In the genomic region with DNA sequence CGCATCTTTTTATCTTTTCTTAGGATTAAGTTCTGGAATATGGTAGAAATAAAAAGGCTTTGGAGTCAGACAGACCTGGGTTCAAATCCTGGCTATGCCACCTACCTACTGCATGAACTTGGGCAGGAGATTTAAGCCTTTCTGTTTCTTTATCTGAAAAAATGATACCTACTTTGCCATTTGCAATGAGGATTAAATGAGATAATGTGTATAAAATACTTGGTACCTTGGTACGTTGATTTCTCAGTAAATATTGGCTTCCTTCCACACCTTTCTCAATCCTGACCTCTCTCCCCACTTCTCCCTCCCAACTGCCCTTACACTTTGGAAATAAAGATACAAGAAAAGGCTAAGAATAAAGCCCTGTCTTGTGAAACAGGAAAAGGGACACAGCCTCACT, we compare ENCODE assay signal across 15 cellular contexts.
DNase-seq lines count a peak whose midpoint lies in the region; ATAC-seq and TF ChIP-seq lines count a peak whose summit lies in the region.
"Had no signal": no experiment of that assay in that cellular context is flagged by ENCODE, and none has a peak within 500 bp of the region (broad histone marks: within the 10 kb centered on the region; RNA-seq: fewer than 3 reads in every experiment).

No MANE protein-coding gene starts in this region.

- H3K4me1 ChIP-seq in GM23338 (ENCODE audit: insufficient read depth) (no peaks in the 10 kb centered on the region), neural progenitor cell (peaks cover 14% of the 10 kb centered on the region)
- H3K4me1 ChIP-seq: BLaER1, HAP-1 had no signal

- H3K9me3 Mint-ChIP-seq in GM23338 (no peaks in the 10 kb centered on the region), neural progenitor cell (no peaks in the 10 kb centered on the region)

- H3F3A ChIP-seq in GM23338 (replicated peaks; ENCODE audit: low read depth) (no peaks in the 10 kb centered on the region), neural progenitor cell (ENCODE audit: low read depth) (peaks cover 4% of the 10 kb centered on the region)

- H3K36me3 ChIP-seq in GM23338 (ENCODE audit: insufficient read depth), result no peaks in the 10 kb centered on the region
- H3K36me3 ChIP-seq in neural progenitor cell, result no peaks in the 10 kb centered on the region
- H3K36me3 ChIP-seq: BLaER1, HAP-1 had no signal

- H4K20me1 ChIP-seq in GM23338 (replicated peaks; ENCODE audit: insufficient read depth), result no peaks in the 10 kb centered on the region
- H4K20me1 ChIP-seq in neural progenitor cell (ENCODE audit: low read depth), result peaks cover 4% of the 10 kb centered on the region
- H4K20me1 ChIP-seq: BLaER1 had no signal

- H3K4me3 Mint-ChIP-seq in GM23338, result no peak overlapping the region
- peak overlapping the region; percentile 21 for H3K4me3 Mint-ChIP-seq in neural progenitor cell
- H3K4me3 Mint-ChIP-seq: CD4-positive, CD25-positive, alpha-beta regulatory T cell; HFFc6 had no signal

- peaks cover 5% of the 10 kb centered on the region for H3K27me3 Mint-ChIP-seq in GM23338 (ENCODE audit: insufficient read depth, low read depth, poor library complexity)
- H3K27me3 Mint-ChIP-seq in neural progenitor cell (ENCODE audit: insufficient read depth, low read depth), result peaks cover 4% of the 10 kb centered on the region
- H3K27me3 Mint-ChIP-seq: CD4-positive, CD25-positive, alpha-beta regulatory T cell had no signal

- H3K27me3 ChIP-seq in GM23338 (ENCODE audit: insufficient read depth), result no peaks in the 10 kb centered on the region
- no peaks in the 10 kb centered on the region for H3K27me3 ChIP-seq in neural progenitor cell
- H3K27me3 ChIP-seq: BLaER1 had no signal

- no peak overlapping the region for H3K9ac ChIP-seq in neural progenitor cell
- H3K9ac ChIP-seq: BLaER1 had no signal

- H3K36me3 Mint-ChIP-seq in GM23338 (ENCODE audit: low read depth) (no peaks in the 10 kb centered on the region), neural progenitor cell (no peaks in the 10 kb centered on the region)
- H3K36me3 Mint-ChIP-seq: CD4-positive, CD25-positive, alpha-beta regulatory T cell had no signal

- H3K4me2 ChIP-seq in GM23338, result no peak overlapping the region
- no peak overlapping the region for H3K4me2 ChIP-seq in neural progenitor cell
- H3K4me2 ChIP-seq: BLaER1 had no signal

- H3K4me3 ChIP-seq in GM23338 (no peak overlapping the region), neural progenitor cell (no peak overlapping the region)
- H3K4me3 ChIP-seq: BLaER1, GM12878, HAP-1 had no signal

- H3K27ac Mint-ChIP-seq in GM23338, result peak overlapping the region; percentile 41; the same call in 1 of the 2 replicates
- no peak overlapping the region for H3K27ac Mint-ChIP-seq in neural progenitor cell
- H3K27ac Mint-ChIP-seq: CD4-positive, CD25-positive, alpha-beta regulatory T cell; HFFc6 had no signal

- H2AFZ ChIP-seq in GM23338 (no peak overlapping the region), neural progenitor cell (replicated peaks) (no peak overlapping the region)

- H3K27ac ChIP-seq in GM23338 (ENCODE audit: low read depth) (no peak overlapping the region), neural progenitor cell (no peak overlapping the region)
- H3K27ac ChIP-seq: 22Rv1, BLaER1 had no signal

- DNase-seq in DMS79 treated with DMSO at 0.1 percent for 48 hours (lab: John Stamatoyannopoulos, UW), result peak; percentile 72
- DNase-seq in DMS79 (lab: John Stamatoyannopoulos, UW), result no peak
- no peak for DNase-seq in GM23338 (ENCODE audit: low spot score)
- DNase-seq in MV-4-11 (lab: John Stamatoyannopoulos, UW), result peak; percentile 18
- DNase-seq in neural progenitor cell (ENCODE audit: low spot score), result no peak
- DNase-seq: AML-193; CD4-positive, CD25-positive, alpha-beta regulatory T cell; HFFc6; IMR-90 had no signal

- H3K9me3 ChIP-seq in neural progenitor cell (ENCODE audit: low read depth), result no peaks in the 10 kb centered on the region
- H3K9me3 ChIP-seq: BLaER1, HAP-1 had no signal

- no peaks in the 10 kb centered on the region for H3K9me2 ChIP-seq in GM23338 (ENCODE audit: insufficient read depth)

- no peak for ATAC-seq in GM23338
- ATAC-seq in HG03520 (IDR thresholded peaks at IDR 0.05; ENCODE audit: unreplicated experiment), result no peak
- ATAC-seq in GM21367 (IDR thresholded peaks at IDR 0.05; ENCODE audit: unreplicated experiment), result no peak
- ATAC-seq: GM12878 had no signal

- H3K79me2 ChIP-seq in GM23338 (replicated peaks; ENCODE audit: insufficient read depth), result no peaks in the 10 kb centered on the region
- H3K79me2 ChIP-seq in neural progenitor cell (ENCODE audit: low read depth), result no peaks in the 10 kb centered on the region

- TF ChIP-seq CTCF in GM23338 (conservative IDR thresholded peaks at IDR 0.05; ENCODE audit: low read depth in 2 of 2) (no peak), neural progenitor cell (IDR thresholded peaks at IDR 0.05) (no peak)

- peaks cover 3% of the 10 kb centered on the region; the same call in 2 of the 3 replicates for H3K4me1 Mint-ChIP-seq in GM23338
- peaks cover 14% of the 10 kb centered on the region for H3K4me1 Mint-ChIP-seq in neural progenitor cell
- H3K4me1 Mint-ChIP-seq: CD4-positive, CD25-positive, alpha-beta regulatory T cell had no signal

TF ChIP-seq in GM23338, 12 proteins besides CTCF, POLR2A, EP300 and RAD21:
- no peak for TF ChIP-seq STAT1 (IDR thresholded peaks at IDR 0.05; ENCODE audit: unreplicated experiment)
- no peak for TF ChIP-seq POLR2AphosphoS5 (IDR thresholded peaks at IDR 0.05; ENCODE audit: low read depth)
- TF ChIP-seq ZNF331 (CRISPR knock-in tag; IDR thresholded peaks at IDR 0.05; ENCODE audit: low read depth), result no peak
- TF ChIP-seq ZNF114 (CRISPR knock-in tag; IDR thresholded peaks at IDR 0.05), result no peak
- no peak for TF ChIP-seq NANOG (IDR thresholded peaks at IDR 0.05; ENCODE audit: borderline replicate concordance)
- TF ChIP-seq, protein P1, sequence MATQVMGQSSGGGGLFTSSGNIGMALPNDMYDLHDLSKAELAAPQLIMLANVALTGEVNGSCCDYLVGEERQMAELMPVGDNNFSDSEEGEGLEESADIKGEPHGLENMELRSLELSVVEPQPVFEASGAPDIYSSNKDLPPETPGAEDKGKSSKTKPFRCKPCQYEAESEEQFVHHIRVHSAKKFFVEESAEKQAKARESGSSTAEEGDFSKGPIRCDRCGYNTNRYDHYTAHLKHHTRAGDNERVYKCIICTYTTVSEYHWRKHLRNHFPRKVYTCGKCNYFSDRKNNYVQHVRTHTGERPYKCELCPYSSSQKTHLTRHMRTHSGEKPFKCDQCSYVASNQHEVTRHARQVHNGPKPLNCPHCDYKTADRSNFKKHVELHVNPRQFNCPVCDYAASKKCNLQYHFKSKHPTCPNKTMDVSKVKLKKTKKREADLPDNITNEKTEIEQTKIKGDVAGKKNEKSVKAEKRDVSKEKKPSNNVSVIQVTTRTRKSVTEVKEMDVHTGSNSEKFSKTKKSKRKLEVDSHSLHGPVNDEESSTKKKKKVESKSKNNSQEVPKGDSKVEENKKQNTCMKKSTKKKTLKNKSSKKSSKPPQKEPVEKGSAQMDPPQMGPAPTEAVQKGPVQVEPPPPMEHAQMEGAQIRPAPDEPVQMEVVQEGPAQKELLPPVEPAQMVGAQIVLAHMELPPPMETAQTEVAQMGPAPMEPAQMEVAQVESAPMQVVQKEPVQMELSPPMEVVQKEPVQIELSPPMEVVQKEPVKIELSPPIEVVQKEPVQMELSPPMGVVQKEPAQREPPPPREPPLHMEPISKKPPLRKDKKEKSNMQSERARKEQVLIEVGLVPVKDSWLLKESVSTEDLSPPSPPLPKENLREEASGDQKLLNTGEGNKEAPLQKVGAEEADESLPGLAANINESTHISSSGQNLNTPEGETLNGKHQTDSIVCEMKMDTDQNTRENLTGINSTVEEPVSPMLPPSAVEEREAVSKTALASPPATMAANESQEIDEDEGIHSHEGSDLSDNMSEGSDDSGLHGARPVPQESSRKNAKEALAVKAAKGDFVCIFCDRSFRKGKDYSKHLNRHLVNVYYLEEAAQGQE (IDR thresholded peaks at IDR 0.05; ENCODE audit: unreplicated experiment), result no peak
- TF ChIP-seq CREB1 (CRISPR knock-in tag; IDR thresholded peaks at IDR 0.05; ENCODE audit: low read depth), result no peak
- no peak for TF ChIP-seq JUNB (IDR thresholded peaks at IDR 0.05; ENCODE audit: unreplicated experiment)

Comparison
In these comparisons a context has a peak if more than half of its experiments do, and no peak if none do; other contexts are left out.
1. DNase-seq: peak in DMS79 treated with DMSO at 0.1 percent for 48 hours (single experiment) and MV-4-11 (single experiment); none in DMS79 (single experiment), GM23338 (single experiment) and neural progenitor cell (single experiment).